In the genomic region with DNA sequence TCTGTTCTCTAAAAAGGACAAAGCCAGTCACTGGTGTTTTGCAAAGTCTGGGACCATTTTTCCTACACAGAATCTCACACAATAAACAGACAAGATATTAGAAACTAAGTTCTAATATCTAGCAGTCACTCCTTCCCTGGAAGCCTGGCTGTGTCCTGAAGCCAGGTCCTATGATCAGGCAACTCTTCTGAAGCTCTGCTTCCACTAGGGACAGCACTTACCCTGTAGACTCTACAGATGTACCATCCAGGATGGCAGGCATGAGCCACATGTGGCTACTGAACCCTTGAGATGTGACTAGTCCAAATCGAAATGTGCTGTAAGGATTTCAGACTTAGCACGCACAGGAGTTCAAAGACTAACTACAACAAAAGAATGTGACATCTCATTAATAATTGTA, we compare ENCODE assay signal across 7 cellular contexts.
DNase-seq lines count a peak whose midpoint lies in the region; ATAC-seq and TF ChIP-seq lines count a peak whose summit lies in the region.
"Not testable (repeated sequence)": the region's sequence is repeated elsewhere in the genome, so short reads cannot be mapped to it uniquely, and the experiment has no call there.

No MANE protein-coding gene starts in this region.

- H4K20me1 ChIP-seq in GM23338 (replicated peaks; ENCODE audit: insufficient read depth), result not testable (repeated sequence)

- CTCF ChIA-PET in Panc1 (lab: Charles Lee), result not testable (repeated sequence)

- not testable (repeated sequence) for H2AFZ ChIP-seq in GM23338

- not testable (repeated sequence) for H3K9me2 ChIP-seq in GM23338 (ENCODE audit: insufficient read depth)

- H3K27ac ChIP-seq in GM23338 (ENCODE audit: low read depth); Panc1 (ENCODE audit: low read length); heart right ventricle; psoas muscle; upper lobe of right lung: not testable (repeated sequence)

- not testable (repeated sequence) for H3K4me3 Mint-ChIP-seq in GM23338

- ATAC-seq in GM23338 (peak; percentile 48), Panc1 (peak; percentile 72; the same call in 1 of the 2 replicates), Right ventricle myocardium inferior (peak; percentile 82), heart right ventricle (peak; percentile 36 to 79 (median 60)), left lobe of liver (peak; percentile 55), psoas muscle (peak; percentile 70 to 83 (median 77)), upper lobe of right lung (peak; percentile 21)

- H3K27ac Mint-ChIP-seq in GM23338, result not testable (repeated sequence)

- intact Hi-C loops in Panc1 (cut with micrococcal nuclease; ENCODE audit: unreplicated experiment); Right ventricle myocardium inferior (cut with DNase I); heart right ventricle (cut with DNase I); psoas muscle (cut with DNase I); upper lobe of right lung (cut with DNase I): not testable (repeated sequence)

- not testable (repeated sequence) for TF ChIP-seq CTCF in GM23338 (conservative IDR thresholded peaks at IDR 0.05; ENCODE audit: low read depth in 2 of 2); Panc1 (IDR thresholded peaks at IDR 0.05); heart right ventricle (IDR thresholded peaks at IDR 0.05); psoas muscle (IDR thresholded peaks at IDR 0.05); upper lobe of right lung (IDR thresholded peaks at IDR 0.05)

- DNase-seq in GM23338 (ENCODE audit: low spot score); Panc1 (ENCODE audit: low read depth, low spot score); Right ventricle myocardium inferior (ENCODE audit: missing footprints); heart right ventricle; left lobe of liver (ENCODE audit: low spot score); psoas muscle; upper lobe of right lung: not testable (repeated sequence)

- H3K4me1 ChIP-seq in GM23338 (ENCODE audit: insufficient read depth); Panc1 (ENCODE audit: control insufficient read depth, insufficient read depth, low read length); heart right ventricle; psoas muscle; upper lobe of right lung: not testable (repeated sequence)

- H3K27me3 ChIP-seq in GM23338 (ENCODE audit: insufficient read depth); Panc1 (ENCODE audit: control insufficient read depth, insufficient read depth, low read length); heart right ventricle; psoas muscle (ENCODE audit: insufficient read depth in 3 of 3, low read length in 2 of 3); upper lobe of right lung: not testable (repeated sequence)

- H3F3A ChIP-seq in GM23338 (replicated peaks; ENCODE audit: low read depth), result not testable (repeated sequence)

- no CpG with 5 or more reads among the region's 2 CpGs for WGBS in heart right ventricle, 2 donors
- no CpG with 5 or more reads among the region's 2 CpGs for WGBS in psoas muscle, 3 donors

- POLR2A ChIA-PET in Panc1 (lab: Charles Lee), result not testable (repeated sequence)

- not testable (repeated sequence) for BruUV-seq in Panc1 (replicated peaks; lab: Mats Ljungman, UMichigan)

- in situ Hi-C loops in Panc1 (cut with HindIII; ENCODE audit: low pct_unique_long_range_greater_than_20kb, low sequenced_read_pairs), result not testable (repeated sequence)

- not testable (repeated sequence) for H3K4me1 Mint-ChIP-seq in GM23338

- H3K36me3 Mint-ChIP-seq in GM23338 (ENCODE audit: low read depth), result not testable (repeated sequence)

- H3K27me3 Mint-ChIP-seq in GM23338 (ENCODE audit: insufficient read depth, low read depth, poor library complexity), result not testable (repeated sequence)

- not testable (repeated sequence) for H3K9me3 Mint-ChIP-seq in GM23338

- not testable (repeated sequence) for H3K36me3 ChIP-seq in GM23338 (ENCODE audit: insufficient read depth); Panc1 (ENCODE audit: control insufficient read depth, insufficient read depth, low read length); heart right ventricle; psoas muscle (ENCODE audit: insufficient read depth in 1 of 2, low read depth in 1 of 2); upper lobe of right lung

- H3K9me3 ChIP-seq in Panc1 (ENCODE audit: control insufficient read depth, insufficient read depth, low read depth, low read length); heart right ventricle; psoas muscle; upper lobe of right lung: not testable (repeated sequence)

- not testable (repeated sequence) for H3K4me2 ChIP-seq in GM23338

- not testable (repeated sequence) for H3K79me2 ChIP-seq in GM23338 (replicated peaks; ENCODE audit: insufficient read depth)

- not testable (repeated sequence) for H3K4me3 ChIP-seq in GM23338; Panc1 (ENCODE audit: low read depth in 2 of 2, low read length in 2 of 2); heart right ventricle; psoas muscle; upper lobe of right lung

Comparison
In these comparisons a context has a peak if more than half of its experiments do, and no peak if none do; other contexts are left out.
1. ATAC-seq: peak in every context shown above with its lines; median percentile 82 in Right ventricle myocardium inferior; 77 in psoas muscle; 72 in Panc1; 60 in heart right ventricle; 55 in left lobe of liver; 48 in GM23338; 21 in upper lobe of right lung.